In genomic region chr17:80761421-80761871, GRCh38 we compare ENCODE assay signal across 8 cellular contexts.
DNase-seq lines count a peak whose midpoint lies in the region; ATAC-seq and TF ChIP-seq lines count a peak whose summit lies in the region.

No MANE protein-coding gene starts in this region.

- intact Hi-C loops in activated CD4-positive, alpha-beta T cell treated with anti-CD3 and anti-CD28 coated beads for 36 hours (cut with DNase I, micrococcal nuclease) = loop anchor here (1.0 to 5.0 kb wide), 14 partner anchors 19 to 501 kb away; partner anchors contain the start of gene RNF213 (in 1 of the 2)
- intact Hi-C loops in Right ventricle myocardium inferior (cut with DNase I) = no loop called here

- H3K36me3 Mint-ChIP-seq in activated CD4-positive, alpha-beta T cell treated with anti-CD3 and anti-CD28 coated beads for 36 hours (ENCODE audit: low read depth) = peaks cover 37% of the 10 kb centered on the region

- CTCF ChIA-PET in activated CD4-positive, alpha-beta T cell treated with anti-CD3 and anti-CD28 coated beads for 36 hours (lab: Charles Lee) = interaction anchor here (0.6 kb wide), 3 partner anchors 9 to 108 kb away, joined by 3 to 4 read pairs (median 4); no protein-coding TSS in a partner anchor

- DNase-seq in activated CD4-positive, alpha-beta T cell treated with anti-CD3 and anti-CD28 coated beads for 36 hours = peak; percentile 86
- DNase-seq in dermis blood vessel endothelial cell (peak; percentile 78), Right ventricle myocardium inferior (ENCODE audit: missing footprints) (no peak)
- peak; percentile 58 to 76 for DNase-seq in stimulated activated CD4-positive, alpha-beta T cell treated with anti-CD3 and anti-CD28 coated beads, Interleukin-4, amount 100 ng/mL, for 48 hours (ENCODE audit: low read depth in 2 of 2)

- POLR2A ChIA-PET in activated CD4-positive, alpha-beta T cell treated with anti-CD3 and anti-CD28 coated beads for 36 hours (lab: Charles Lee) = interaction anchor here (0.7 to 1.1 kb wide), 2 partner anchors 13 to 72 kb away, joined by 3 read pairs; no protein-coding TSS in a partner anchor

- TF ChIP-seq EP300 in Ishikawa (IDR thresholded peaks at IDR 0.05; ENCODE audit: borderline replicate concordance) = no peak

- H3K4me3 Mint-ChIP-seq in activated CD4-positive, alpha-beta T cell treated with anti-CD3 and anti-CD28 coated beads for 36 hours = peak overlapping the region; percentile 60

- peaks cover 78% of the 10 kb centered on the region for H3K4me1 Mint-ChIP-seq in activated CD4-positive, alpha-beta T cell treated with anti-CD3 and anti-CD28 coated beads for 36 hours

- no peak for TF ChIP-seq RAD21 in Ishikawa (IDR thresholded peaks at IDR 0.05; ENCODE audit: low read depth)

- H3K27ac Mint-ChIP-seq in activated CD4-positive, alpha-beta T cell treated with anti-CD3 and anti-CD28 coated beads for 36 hours = peak overlapping the region; percentile 98

- no peaks in the 10 kb centered on the region for H3K27me3 Mint-ChIP-seq in activated CD4-positive, alpha-beta T cell treated with anti-CD3 and anti-CD28 coated beads for 36 hours

- peak; percentile 82 for ATAC-seq in activated CD4-positive, alpha-beta T cell treated with anti-CD3 and anti-CD28 coated beads for 36 hours
- ATAC-seq in Right ventricle myocardium inferior = no peak
- no peak for ATAC-seq in GM21786 (IDR thresholded peaks at IDR 0.05; ENCODE audit: unreplicated experiment)
- no peak for ATAC-seq in GM21528 (IDR thresholded peaks at IDR 0.05; ENCODE audit: low FRiP score, unreplicated experiment)
- ATAC-seq in HG03378 (IDR thresholded peaks at IDR 0.05; ENCODE audit: unreplicated experiment) = no peak

- H3K9me3 Mint-ChIP-seq in activated CD4-positive, alpha-beta T cell treated with anti-CD3 and anti-CD28 coated beads for 36 hours (ENCODE audit: low read depth) = no peaks in the 10 kb centered on the region

TF ChIP-seq in Ishikawa, 13 proteins besides CTCF, POLR2A, EP300 and RAD21:
- no peak for TF ChIP-seq TAF1 (IDR thresholded peaks at IDR 0.05; ENCODE audit: low read depth)
- TF ChIP-seq, protein P1, sequence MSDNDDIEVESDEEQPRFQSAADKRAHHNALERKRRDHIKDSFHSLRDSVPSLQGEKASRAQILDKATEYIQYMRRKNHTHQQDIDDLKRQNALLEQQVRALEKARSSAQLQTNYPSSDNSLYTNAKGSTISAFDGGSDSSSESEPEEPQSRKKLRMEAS (IDR thresholded peaks at IDR 0.05) = no peak
- no peak for TF ChIP-seq USF1 (IDR thresholded peaks at IDR 0.05)
- peak; percentile 16; the same call in 1 of the 2 replicates for TF ChIP-seq TEAD4 (IDR thresholded peaks at IDR 0.05)
TF ChIP-seq in Ishikawa: peak in this region for 1.
